In the genomic region with DNA sequence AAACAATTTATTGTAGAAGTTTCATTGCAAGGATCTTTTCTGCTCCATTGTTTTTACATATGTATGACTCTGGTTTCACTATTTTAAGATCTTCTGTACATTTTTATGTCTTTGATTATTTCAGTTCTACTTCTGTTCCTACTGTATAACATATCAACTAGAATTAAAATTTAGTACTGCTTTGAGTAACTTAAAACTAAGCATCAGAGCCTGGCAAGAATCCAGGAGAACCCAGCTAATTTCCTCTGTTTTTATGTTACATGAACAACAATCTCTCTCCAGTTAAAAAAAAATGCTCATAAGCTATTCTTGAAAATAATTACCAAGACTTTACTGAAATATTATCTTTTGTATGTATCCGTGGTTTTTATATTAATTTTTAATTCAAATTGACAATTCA, we compare ENCODE assay signal across 28 cellular contexts.
"Had no signal": no experiment of that assay in that cellular context is flagged by ENCODE, and none has a peak within 500 bp of the region (broad histone marks: within the 10 kb centered on the region; RNA-seq: fewer than 3 reads in every experiment).

No MANE protein-coding gene starts in this region.

- ATAC-seq: activated CD4-positive, alpha-beta T cell treated with anti-CD3 and anti-CD28 coated beads for 36 hours; activated CD8-positive, alpha-beta memory T cell treated with anti-CD3 and anti-CD28 coated beads, Interleukin-2, amount 10 ng/mL, durations not matched to agents 7 days and 5 days; activated CD8-positive, alpha-beta T cell treated with anti-CD3 and anti-CD28 coated beads, Interleukin-2, amount 10 ng/mL, durations not matched to agents 7 days and 5 days; activated naive CD8-positive, alpha-beta T cell treated with anti-CD3 and anti-CD28 coated beads, Interleukin-2, amount 50 U/mL, for 24 hours; body of pancreas; gastroesophageal sphincter; heart right ventricle had no signal

- DNase-seq: activated CD4-positive, alpha-beta memory T cell treated with anti-CD3 and anti-CD28 coated beads for 36 hours; activated CD4-positive, alpha-beta T cell treated with anti-CD3 and anti-CD28 coated beads for 36 hours; activated CD4-positive, alpha-beta T cell treated with anti-CD3 and anti-CD28 coated beads, Interleukin-2, amount 10 ng/mL, durations not matched to agents 24 days and 14 days; activated CD4-positive, CD25-positive, alpha-beta regulatory T cell; activated CD4-positive, CD25-positive, alpha-beta regulatory T cell treated with anti-CD3 and anti-CD28 coated beads, Interleukin-2, amount 50 U/mL, for 72 hours; activated CD8-positive, alpha-beta memory T cell treated with anti-CD3 and anti-CD28 coated beads, Interleukin-2, amount 10 ng/mL, durations not matched to agents 7 days and 5 days; activated CD8-positive, alpha-beta memory T cell treated with anti-CD3 and anti-CD28 coated beads, Interleukin-2, amount 50 U/mL, for 4 hours; activated CD8-positive, alpha-beta T cell treated with anti-CD3 and anti-CD28 coated beads, Interleukin-2, amount 10 ng/mL, durations not matched to agents 7 days and 5 days; activated effector memory CD4-positive, alpha-beta T cell treated with anti-CD3 and anti-CD28 coated beads, Interleukin-2, amount 50 U/mL, for 16 hours; activated naive CD4-positive, alpha-beta T cell treated with anti-CD3 and anti-CD28 coated beads for 36 hours; activated naive CD8-positive, alpha-beta T cell treated with anti-CD3 and anti-CD28 coated beads for 36 hours; activated naive CD8-positive, alpha-beta T cell treated with anti-CD3 and anti-CD28 coated beads, Interleukin-2, amount 50 U/mL, for 24 hours; activated T-cell treated with anti-CD3 and anti-CD28 coated beads, Interleukin-2, amount 50 U/mL, for 1 hour; activated T-cell treated with anti-CD3 and anti-CD28 coated beads, Interleukin-2, amount 50 U/mL, for 48 hours; adrenal gland; aorta; body of pancreas; caudate nucleus; colonic mucosa; dorsolateral prefrontal cortex; effector memory CD4-positive, alpha-beta T cell; endodermal cell; erythroblast; foreskin melanocyte; heart right ventricle; T-helper 2 cell had no signal

- H3K4me3 ChIP-seq: adrenal gland, body of pancreas, colonic mucosa, dorsolateral prefrontal cortex, esophagus muscularis mucosa, gastroesophageal sphincter, heart right ventricle had no signal

- H3K27ac ChIP-seq: adrenal gland, body of pancreas, colonic mucosa, dorsolateral prefrontal cortex, esophagus muscularis mucosa, gastroesophageal sphincter, heart right ventricle had no signal

- H3K9me3 ChIP-seq: adrenal gland, body of pancreas, colonic mucosa, esophagus muscularis mucosa, gastroesophageal sphincter, heart right ventricle had no signal

- H3K4me1 ChIP-seq: adrenal gland, colonic mucosa, esophagus muscularis mucosa, gastroesophageal sphincter, heart right ventricle had no signal

- H3K36me3 ChIP-seq: adrenal gland, colonic mucosa, esophagus muscularis mucosa, gastroesophageal sphincter, heart right ventricle had no signal
